In the genomic region with DNA sequence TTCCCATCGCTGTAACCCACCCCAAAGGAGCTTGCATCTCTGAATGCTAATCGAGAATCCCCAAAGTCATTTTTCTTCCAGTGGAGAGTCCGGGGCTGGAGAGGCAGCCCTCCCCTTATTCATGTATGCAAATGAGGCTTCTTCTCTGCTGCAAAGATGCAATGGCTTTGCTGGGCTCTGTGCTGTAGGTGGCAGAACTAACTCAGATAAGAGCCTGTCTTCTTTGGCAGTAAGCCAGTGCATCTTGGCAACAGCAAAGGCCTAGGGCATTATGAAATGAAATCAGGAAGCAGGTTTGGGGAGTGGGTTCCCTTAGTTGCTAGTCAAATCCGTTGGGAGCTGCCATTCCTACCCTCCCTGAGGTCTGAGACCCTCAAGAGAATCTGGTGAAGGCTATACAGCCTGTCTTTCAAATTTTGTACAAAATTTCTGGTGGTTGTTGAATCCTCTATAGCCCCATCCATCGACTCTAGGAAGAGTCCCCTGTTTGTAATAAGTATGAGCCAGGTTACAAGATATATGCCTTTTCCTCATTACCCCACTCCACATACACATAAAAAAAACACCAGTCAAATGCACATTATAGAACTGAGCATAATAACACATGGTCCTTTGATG, we compare ENCODE assay signal across 1 cellular context.
TF ChIP-seq lines count a peak whose summit lies in the region.

No MANE protein-coding gene starts in this region.

TF ChIP-seq in GM23338, 12 proteins besides CTCF, POLR2A, EP300 and RAD21 (continued from another document):
- TF ChIP-seq REST (IDR thresholded peaks at IDR 0.05; ENCODE audit: unreplicated experiment): no peak
- no peak for TF ChIP-seq EZH2 (IDR thresholded peaks at IDR 0.05; ENCODE audit: low read depth, unreplicated experiment)
- TF ChIP-seq ETS1 (IDR thresholded peaks at IDR 0.05): no peak
- no peak for TF ChIP-seq JUNB (IDR thresholded peaks at IDR 0.05; ENCODE audit: unreplicated experiment)
